22 cellular contexts compared by ENCODE assay signal in genomic region chr6:134593024-134593423, GRCh38.
"Had no signal": no experiment of that assay in that cellular context is flagged by ENCODE, and none has a peak within 500 bp of the region (broad histone marks: within the 10 kb centered on the region; RNA-seq: fewer than 3 reads in every experiment).

No MANE protein-coding gene starts in this region.

- H3K27me3 ChIP-seq: ascending aorta, brain microvascular endothelial cell, left lung, ovary, right atrium auricular region, stomach, vagina had no signal

- H3K9me3 Mint-ChIP-seq: activated naive CD4-positive, alpha-beta T cell treated with anti-CD3 and anti-CD28 coated beads, Interleukin-2, amount 50 U/mL, for 72 hours; activated T-helper 17 cell treated with anti-CD3 and anti-CD28 coated beads, Interleukin-2, amount 50 U/mL, for 72 hours; mesothelial cell of epicardium; stimulated activated effector memory CD8-positive, alpha-beta T cell treated with anti-CD3 and anti-CD28 coated beads, Interleukin-12 subunit alpha, Interleukin-12 subunit beta, amount 100 ng/mL, for 72 hours; type B pancreatic cell; WTC11 had no signal

- H3K4me3 Mint-ChIP-seq: activated T-helper 17 cell treated with anti-CD3 and anti-CD28 coated beads, Interleukin-2, amount 50 U/mL, for 72 hours; mesothelial cell of epicardium; naive thymus-derived CD8-positive, alpha-beta T cell; stimulated activated effector memory CD8-positive, alpha-beta T cell treated with anti-CD3 and anti-CD28 coated beads, Interleukin-12 subunit alpha, Interleukin-12 subunit beta, amount 100 ng/mL, for 72 hours; type B pancreatic cell; WTC11 had no signal

- H3K27ac ChIP-seq: ascending aorta, brain microvascular endothelial cell, coronary artery, left lung, ovary, psoas muscle, right atrium auricular region, stomach, thoracic aorta had no signal

- H3K27me3 Mint-ChIP-seq: activated T-helper 17 cell treated with anti-CD3 and anti-CD28 coated beads, Interleukin-2, amount 50 U/mL, for 72 hours; naive thymus-derived CD8-positive, alpha-beta T cell had no signal

- DNase-seq: activated T-cell treated with anti-CD3 and anti-CD28 coated beads, Interleukin-2, amount 50 U/mL, for 1 hour; brain microvascular endothelial cell; left lung; naive thymus-derived CD8-positive, alpha-beta T cell; ovary; psoas muscle; stimulated activated CD4-positive, alpha-beta T cell treated with anti-CD3 and anti-CD28 coated beads, Interleukin-2, amount 100 ng/mL, for 24 hours; stomach; T-helper 9 cell had no signal

- H3K36me3 Mint-ChIP-seq: activated naive CD4-positive, alpha-beta T cell treated with anti-CD3 and anti-CD28 coated beads, Interleukin-2, amount 50 U/mL, for 72 hours; mesothelial cell of epicardium; naive thymus-derived CD8-positive, alpha-beta T cell; stimulated activated effector memory CD8-positive, alpha-beta T cell treated with anti-CD3 and anti-CD28 coated beads, Interleukin-12 subunit alpha, Interleukin-12 subunit beta, amount 100 ng/mL, for 72 hours; type B pancreatic cell; WTC11 had no signal

- H3K4me1 Mint-ChIP-seq: activated T-helper 17 cell treated with anti-CD3 and anti-CD28 coated beads, Interleukin-2, amount 50 U/mL, for 72 hours; stimulated activated effector memory CD8-positive, alpha-beta T cell treated with anti-CD3 and anti-CD28 coated beads, Interleukin-12 subunit alpha, Interleukin-12 subunit beta, amount 100 ng/mL, for 72 hours had no signal

- H3K4me3 ChIP-seq: ascending aorta, coronary artery, left lung, lung, ovary, psoas muscle, right atrium auricular region, skin epidermis, stomach, thoracic aorta, vagina had no signal

- H3K36me3 ChIP-seq: ascending aorta, brain microvascular endothelial cell, left lung, ovary, right atrium auricular region, stomach, thoracic aorta, vagina had no signal

- H3K27ac Mint-ChIP-seq: activated naive CD4-positive, alpha-beta T cell treated with anti-CD3 and anti-CD28 coated beads, Interleukin-2, amount 50 U/mL, for 72 hours; activated T-helper 17 cell treated with anti-CD3 and anti-CD28 coated beads, Interleukin-2, amount 50 U/mL, for 72 hours; mesothelial cell of epicardium; naive thymus-derived CD8-positive, alpha-beta T cell; stimulated activated effector memory CD8-positive, alpha-beta T cell treated with anti-CD3 and anti-CD28 coated beads, Interleukin-12 subunit alpha, Interleukin-12 subunit beta, amount 100 ng/mL, for 72 hours; type B pancreatic cell; WTC11 had no signal

- ATAC-seq: activated naive CD4-positive, alpha-beta T cell treated with anti-CD3 and anti-CD28 coated beads, Interleukin-2, amount 50 U/mL, for 72 hours; activated T-helper 17 cell treated with anti-CD3 and anti-CD28 coated beads, Interleukin-2, amount 50 U/mL, for 72 hours; naive thymus-derived CD8-positive, alpha-beta T cell; stimulated activated effector memory CD8-positive, alpha-beta T cell treated with anti-CD3 and anti-CD28 coated beads, Interleukin-12 subunit alpha, Interleukin-12 subunit beta, amount 100 ng/mL, for 72 hours; WTC11 had no signal

- H3K9me3 ChIP-seq: ascending aorta, left lung, ovary, psoas muscle, right atrium auricular region, stomach, thoracic aorta, vagina had no signal

- H3K4me1 ChIP-seq: ascending aorta, left lung, psoas muscle, right atrium auricular region, stomach had no signal
